In the genomic region with DNA sequence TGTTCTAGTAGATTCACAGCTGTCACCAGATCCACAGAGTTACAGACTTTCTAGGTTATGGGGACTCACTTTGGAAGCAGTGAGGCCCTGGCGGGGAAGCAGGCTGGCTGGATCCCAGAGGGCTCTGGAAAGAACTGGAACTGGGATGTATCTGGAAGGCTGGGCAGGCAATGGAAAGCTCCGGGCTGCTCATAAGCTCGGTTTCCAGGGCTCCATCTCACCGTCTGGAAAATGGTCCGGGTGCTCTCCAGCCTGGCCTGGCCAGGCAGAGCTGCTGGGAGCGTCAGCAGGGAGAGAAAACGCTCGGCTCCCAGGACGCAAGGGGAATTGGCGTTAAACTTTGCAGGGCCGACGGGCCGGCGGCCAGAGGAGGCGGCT, we compare ENCODE assay signal across 9 cellular contexts. TPM values are rescaled to one million over a fixed set of nuclear protein-coding genes. Genes with fewer than 3 reads are reported as not detected.
A peak's percentile ranks its signal among the peaks of the same experiment; 100 is the strongest.
DNase-seq lines count a peak whose midpoint lies in the region; ATAC-seq and TF ChIP-seq lines count a peak whose summit lies in the region.
"Had no signal": no experiment of that assay in that cellular context is flagged by ENCODE, and none has a peak within 500 bp of the region (broad histone marks: within the 10 kb centered on the region; RNA-seq: fewer than 3 reads in every experiment).

No MANE protein-coding gene starts in this region.

- peaks cover 26% of the 10 kb centered on the region for H3K4me1 Mint-ChIP-seq in glutamatergic neuron (ENCODE audit: low read depth, unreplicated experiment)
- H3K4me1 Mint-ChIP-seq in CD4-positive, alpha-beta memory T cell = peaks cover 0 to 12% (median 3%) of the 10 kb centered on the region in 4 donors

- no peak overlapping the region for H3K27ac ChIP-seq in CD4-positive, alpha-beta memory T cell (ENCODE audit: low read depth, low read length)

- H3K27me3 Mint-ChIP-seq in glutamatergic neuron (ENCODE audit: unreplicated experiment) = peaks cover 11% of the 10 kb centered on the region
- H3K27me3 Mint-ChIP-seq in CD4-positive, alpha-beta memory T cell = peaks cover 32 to 44% of the 10 kb centered on the region in 2 donors

- peaks cover 8% of the 10 kb centered on the region for H3K27me3 ChIP-seq in BE2C
- H3K27me3 ChIP-seq in CD4-positive, alpha-beta memory T cell (ENCODE audit: insufficient read depth, low read length) = peaks cover 13% of the 10 kb centered on the region

- H3K4me3 Mint-ChIP-seq in glutamatergic neuron (ENCODE audit: unreplicated experiment) = peak overlapping the region; percentile 82
- peak overlapping the region in 3 of 8 donors; percentile 39 to 59 (median 44) for H3K4me3 Mint-ChIP-seq in CD4-positive, alpha-beta memory T cell

- peak overlapping the region; percentile 88 for H3K27ac Mint-ChIP-seq in glutamatergic neuron (ENCODE audit: unreplicated experiment)
- H3K27ac Mint-ChIP-seq in CD4-positive, alpha-beta memory T cell = peak overlapping the region in 1 of 7 donors; percentile 4

- POLR2A ChIA-PET in CD4-positive, alpha-beta memory T cell (lab: Charles Lee; ENCODE audit: partially characterized antibody) = no interaction called here

- CTCF ChIA-PET in CD4-positive, alpha-beta memory T cell (lab: Charles Lee; ENCODE audit: partially characterized antibody) = no interaction called here

- TF ChIP-seq CTCF in BE2C (IDR thresholded peaks at IDR 0.05; ENCODE audit: low read depth, low read length) (no peak), glutamatergic neuron (IDR thresholded peaks at IDR 0.05; ENCODE audit: partially characterized antibody, unreplicated experiment) (no peak), omental fat pad (IDR thresholded peaks at IDR 0.05) (no peak)

- peak; percentile 29 for ATAC-seq in omental fat pad (ENCODE audit: low FRiP score)

- no peaks in the 10 kb centered on the region for H3K9me3 ChIP-seq in BE2C
- H3K9me3 ChIP-seq in CD4-positive, alpha-beta memory T cell (ENCODE audit: control insufficient read depth in 1 of 2, low read length in 2 of 2) = no peaks in the 10 kb centered on the region

- intact Hi-C loops in CD4-positive, alpha-beta memory T cell (cut with micrococcal nuclease) = no loop called here

- peaks cover 3% of the 10 kb centered on the region for H3K4me1 ChIP-seq in BE2C
- H3K4me1 ChIP-seq in CD4-positive, alpha-beta memory T cell (ENCODE audit: insufficient read depth, low read length) = no peaks in the 10 kb centered on the region

- no peak for DNase-seq in BE2C
- peak; percentile 21 for DNase-seq in NCI-H2171 (lab: John Stamatoyannopoulos, UW)
- no peak for DNase-seq in glutamatergic neuron
- DNase-seq in omental fat pad (ENCODE audit: low spot score) = no peak
- no peak for DNase-seq in stimulated activated CD4-positive, alpha-beta T cell treated with anti-CD3 and anti-CD28 coated beads, Interleukin-4, amount 100 ng/mL, for 24 hours
- no peak for DNase-seq in NK-92 treated with Interleukin-12 subunit alpha and Interleukin-12 subunit beta, amount 100 ng/mL, for 24 hours (lab: John Stamatoyannopoulos, UW)
- no peak for DNase-seq in CD4-positive, alpha-beta memory T cell
- no peak for DNase-seq in NCI-H524 treated with DMSO at 0.1 percent for 48 hours (lab: John Stamatoyannopoulos, UW)
- DNase-seq: stimulated activated CD4-positive, alpha-beta T cell treated with anti-CD3 and anti-CD28 coated beads, Interleukin-4, amount 100 ng/mL, for 4 hours had no signal

- no peaks in the 10 kb centered on the region for H3K36me3 Mint-ChIP-seq in glutamatergic neuron (ENCODE audit: unreplicated experiment)
- peaks cover 0 to 7% of the 10 kb centered on the region in 2 donors for H3K36me3 Mint-ChIP-seq in CD4-positive, alpha-beta memory T cell

- H3K4me3 ChIP-seq in BE2C (ENCODE audit: low read depth, low read length) = peak overlapping the region; percentile 72
- no peak overlapping the region for H3K4me3 ChIP-seq in CD4-positive, alpha-beta memory T cell (ENCODE audit: low read length in 2 of 2)

- peaks cover 12% of the 10 kb centered on the region for H3K9me3 Mint-ChIP-seq in glutamatergic neuron (ENCODE audit: unreplicated experiment)
- H3K9me3 Mint-ChIP-seq in CD4-positive, alpha-beta memory T cell = peaks cover 0 to 9% (median under 1%) of the 10 kb centered on the region in 8 donors

- H3K36me3 ChIP-seq in BE2C = no peaks in the 10 kb centered on the region
- no peaks in the 10 kb centered on the region for H3K36me3 ChIP-seq in CD4-positive, alpha-beta memory T cell (ENCODE audit: insufficient read depth, low read length)

RNA-seq across cellular contexts. Expression of a gene that starts 0.3 kb away (rescaled TPM):
- 4.7 TPM for polyA plus RNA-seq in BE2C (2012; ENCODE audit: insufficient read depth, insufficient read length, low read depth)
- 109 TPM for total RNA-seq in glutamatergic neuron (ENCODE audit: unreplicated experiment)
- under 1 TPM in 2 of 4 donors, not detected in 2; 0.09 to 0.16 TPM for total RNA-seq in omental fat pad
- total RNA-seq in CD4-positive, alpha-beta memory T cell = not detected
- polyA plus RNA-seq in CD4-positive, alpha-beta memory T cell = not detected

Comparison
In these comparisons a context has a peak if more than half of its experiments do, and no peak if none do; other contexts are left out.
1. RNA of a gene that starts 0.3 kb away (total RNA-seq): 109 TPM in glutamatergic neuron (single experiment); 0.09 to 0.16 TPM in omental fat pad and not detected in CD4-positive, alpha-beta memory T cell; every median in the first group is over 10 times any median in the second.